Comparison of ENCODE assay signal across 1 cellular context in genomic region chr22:44703269-44703870, GRCh38.
TF ChIP-seq lines count a peak whose summit lies in the region.

No MANE protein-coding gene starts in this region.

TF ChIP-seq in HepG2, 621 proteins besides CTCF, POLR2A, EP300 and RAD21:
- TF ChIP-seq FOXP1 (IDR thresholded peaks at IDR 0.05): no peak
- no peak for TF ChIP-seq FOXP1 (CRISPR knock-in tag; IDR thresholded peaks at IDR 0.05)
- no peak for TF ChIP-seq EZH2 (conservative IDR thresholded peaks at IDR 0.05; ENCODE audit: low read depth, low read length)
- TF ChIP-seq POGK (CRISPR knock-in tag; conservative IDR thresholded peaks at IDR 0.05): no peak
- no peak for TF ChIP-seq BRF2 (CRISPR knock-in tag; IDR thresholded peaks at IDR 0.05)
- no peak for TF ChIP-seq JUN (CRISPR knock-in tag; IDR thresholded peaks at IDR 0.05)
- TF ChIP-seq IKZF1 (IDR thresholded peaks at IDR 0.05): no peak
- TF ChIP-seq ZNF253 (CRISPR knock-in tag; IDR thresholded peaks at IDR 0.05; ENCODE audit: borderline replicate concordance): no peak
- TF ChIP-seq ZBED4 (CRISPR knock-in tag; IDR thresholded peaks at IDR 0.05; ENCODE audit: borderline replicate concordance): no peak
- no peak for TF ChIP-seq HOMEZ (CRISPR knock-in tag; IDR thresholded peaks at IDR 0.05; ENCODE audit: low read depth)
- TF ChIP-seq GATAD1 (CRISPR knock-in tag; IDR thresholded peaks at IDR 0.05): no peak
- no peak for TF ChIP-seq TOE1 (CRISPR knock-in tag; IDR thresholded peaks at IDR 0.05)
- 0 out of 2 replicates have a peak, but pooled peaks have one; percentile 48 for TF ChIP-seq FOXO4 (CRISPR knock-in tag; conservative IDR thresholded peaks at IDR 0.05)
- no peak for TF ChIP-seq ZNF687 (CRISPR knock-in tag; IDR thresholded peaks at IDR 0.05)
- TF ChIP-seq KMT2A (CRISPR knock-in tag; IDR thresholded peaks at IDR 0.05): no peak
- TF ChIP-seq ZBTB33 (CRISPR knock-in tag; IDR thresholded peaks at IDR 0.05): peak; percentile 53; the same call in 1 of the 2 replicates
- no peak for TF ChIP-seq CREBL2 (CRISPR knock-in tag; IDR thresholded peaks at IDR 0.05; ENCODE audit: borderline replicate concordance)
- no peak for TF ChIP-seq ZNF747 (CRISPR knock-in tag; IDR thresholded peaks at IDR 0.05; ENCODE audit: borderline replicate concordance)
- no peak for TF ChIP-seq ZSCAN22 (CRISPR knock-in tag; IDR thresholded peaks at IDR 0.05)
- TF ChIP-seq RNF2 (conservative IDR thresholded peaks at IDR 0.05; ENCODE audit: low read depth): no peak
- TF ChIP-seq ARID3A (IDR thresholded peaks at IDR 0.05; ENCODE audit: low read depth, low read length): no peak
- TF ChIP-seq ATF5 (CRISPR knock-in tag; IDR thresholded peaks at IDR 0.05; ENCODE audit: low read depth): no peak
- no peak for TF ChIP-seq ZNF282 (IDR thresholded peaks at IDR 0.05; ENCODE audit: partially characterized antibody)
- TF ChIP-seq PBX3 (CRISPR knock-in tag; IDR thresholded peaks at IDR 0.05; ENCODE audit: borderline replicate concordance): no peak
- TF ChIP-seq ZNF770 (CRISPR knock-in tag; IDR thresholded peaks at IDR 0.05): 0 out of 2 replicates have a peak, but pooled peaks have one; percentile 22
- 0 out of 2 replicates have a peak, but pooled peaks have one; percentile 2 for TF ChIP-seq SAP130 (CRISPR knock-in tag; IDR thresholded peaks at IDR 0.05; ENCODE audit: low read depth)
- TF ChIP-seq ZNF619 (CRISPR knock-in tag; IDR thresholded peaks at IDR 0.05): no peak
